8 cellular contexts compared by ENCODE assay signal in the genomic region with DNA sequence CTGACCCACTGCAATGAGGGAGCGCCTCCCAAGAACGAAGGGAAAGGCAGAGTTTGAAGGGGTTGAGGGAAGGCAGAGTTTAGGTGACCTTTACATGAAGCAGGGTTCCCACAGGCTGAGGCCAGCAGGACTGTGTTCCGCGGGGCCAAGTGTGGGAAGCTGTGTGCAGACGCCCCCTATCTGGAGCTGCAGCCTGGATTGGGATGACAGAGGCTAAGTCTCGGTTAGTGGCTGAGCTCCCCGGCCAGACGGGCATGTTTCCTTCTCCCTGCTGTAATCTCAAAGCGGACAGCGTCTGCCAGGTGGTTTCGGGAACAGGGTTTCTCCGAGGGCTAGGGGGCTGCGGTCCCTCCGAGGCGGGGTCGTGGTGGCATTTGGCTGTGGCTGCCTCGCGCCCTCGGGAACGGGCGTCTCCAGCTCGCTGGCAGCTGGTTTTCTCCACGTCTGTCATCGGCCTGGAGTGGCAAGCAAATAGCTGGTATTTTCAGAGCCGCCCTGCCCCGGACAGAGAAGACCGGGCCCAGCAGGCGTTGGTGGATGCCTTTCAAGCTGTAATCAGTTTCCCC. TPM values are rescaled to one million over a fixed set of nuclear protein-coding genes. Genes with fewer than 3 reads are reported as not detected.
DNase-seq lines count a peak whose midpoint lies in the region; ATAC-seq, FAIRE-seq and TF ChIP-seq lines count a peak whose summit lies in the region.

No MANE protein-coding gene starts in this region.

- no peak overlapping the region for H4K91ac ChIP-seq in neuronal stem cell (ENCODE audit: low read depth, low read length, poor library complexity)

- CTCF ChIA-PET in A549 (lab: Yijun Ruan, JAX): interaction anchor here (0.6 to 11.8 kb wide), 46 partner anchors 10 to 297 kb away, joined by 3 to 300 read pairs (median 5); a partner anchor contains a TSS

- H3K4me3 ChIP-seq in A549 (peak overlapping the region; percentile 82), GM08714 (ENCODE audit: low read length) (peak overlapping the region; percentile 72; the same call in 1 of the 2 replicates), neuronal stem cell (ENCODE audit: low read length in 2 of 2) (peak overlapping the region; percentile 90 to 91)

- no peak overlapping the region for H2BK120ac ChIP-seq in neuronal stem cell (ENCODE audit: low read depth, low read length)

- peak; percentile 94 for FAIRE-seq in A549 (lab: Jason Lieb, UNC)

- intact Hi-C loops in Right ventricle myocardium inferior (cut with DNase I): loop anchor here (2.0 to 5.0 kb wide), 2 partner anchors 20 to 250 kb away; no protein-coding TSS in a partner anchor

- H3K4me1 ChIP-seq in A549 (peaks cover 47% of the 10 kb centered on the region), neuronal stem cell (ENCODE audit: control insufficient read depth in 2 of 2, insufficient read depth in 1 of 2, low read depth in 1 of 2, low read length in 2 of 2) (peaks cover 16 to 28% of the 10 kb centered on the region in 2 donors)

- H3K9me3 ChIP-seq in A549 (peaks cover 16% of the 10 kb centered on the region; the same call in 2 of the 3 replicates), neuronal stem cell (replicated peaks in 1 of 2; ENCODE audit: control insufficient read depth in 2 of 2, insufficient read depth in 1 of 2, low read depth in 1 of 2, low read length in 2 of 2) (no peaks in the 10 kb centered on the region)

- POLR2A ChIA-PET in A549 (lab: Yijun Ruan, JAX): interaction anchor here (0.8 to 3.9 kb wide), 15 partner anchors 10 to 280 kb away, joined by 3 to 67 read pairs (median 5); a partner anchor contains a TSS

- peak; percentile 84 to 87 for DNase-seq in A549 (ENCODE audit: low read depth in 1 of 2, low spot score in 1 of 2)
- peak; percentile 65 to 81 for DNase-seq in NCI-H524 (lab: John Stamatoyannopoulos, UW)
- no peak for DNase-seq in activated naive CD8-positive, alpha-beta T cell treated with anti-CD3 and anti-CD28 coated beads for 36 hours
- peak; percentile 86 for DNase-seq in Right ventricle myocardium inferior (ENCODE audit: missing footprints)
- peak; percentile 58 for DNase-seq in neuronal stem cell (ENCODE audit: low spot score)
- DNase-seq in NCI-H2107 treated with DMSO at 0.1 percent for 48 hours (lab: John Stamatoyannopoulos, UW; ENCODE audit: unreplicated experiment): no peak

- H3K36me3 ChIP-seq in neuronal stem cell (replicated peaks in 1 of 2; ENCODE audit: control insufficient read depth in 2 of 2, insufficient read depth in 2 of 2, low read length in 2 of 2): peaks cover under 1 to 14% of the 10 kb centered on the region in 2 donors

- peaks cover 8% of the 10 kb centered on the region for H3K36me3 Mint-ChIP-seq in activated naive CD8-positive, alpha-beta T cell treated with anti-CD3 and anti-CD28 coated beads for 36 hours

- peak overlapping the region; percentile 89 for H3K9ac ChIP-seq in neuronal stem cell (ENCODE audit: low read depth, low read length, poor library complexity)

- no peaks in the 10 kb centered on the region for H3K9me3 Mint-ChIP-seq in activated naive CD8-positive, alpha-beta T cell treated with anti-CD3 and anti-CD28 coated beads for 36 hours

- peak overlapping the region; percentile 90 for H3K4me3 Mint-ChIP-seq in activated naive CD8-positive, alpha-beta T cell treated with anti-CD3 and anti-CD28 coated beads for 36 hours

- peak overlapping the region; percentile 92 to 96 for H3K27ac ChIP-seq in A549
- H3K27ac ChIP-seq in neuronal stem cell (replicated peaks; ENCODE audit: low read length): no peak overlapping the region

- H3K4me2 ChIP-seq in A549 (peak overlapping the region; percentile 87), neuronal stem cell (ENCODE audit: insufficient read depth, low read length, poor library complexity, severe bottlenecking) (peak overlapping the region; percentile 93)

- H3K27ac Mint-ChIP-seq in activated naive CD8-positive, alpha-beta T cell treated with anti-CD3 and anti-CD28 coated beads for 36 hours: peak overlapping the region; percentile 34

- no peak for TF ChIP-seq EP300 in A549 (IDR thresholded peaks at IDR 0.05)

- no peak overlapping the region for H2BK15ac ChIP-seq in neuronal stem cell (ENCODE audit: low read length)

- H3K79me1 ChIP-seq in neuronal stem cell (ENCODE audit: low read depth, low read length): no peaks in the 10 kb centered on the region

- peak; percentile 73 for TF ChIP-seq CTCF in A549 (IDR thresholded peaks at IDR 0.05)

- H2AFZ ChIP-seq in neuronal stem cell (ENCODE audit: low read length): peak overlapping the region; percentile 97

- peak overlapping the region; percentile 86 for H3K14ac ChIP-seq in neuronal stem cell (ENCODE audit: low read length)

- peak overlapping the region; percentile 56 for H3K23ac ChIP-seq in neuronal stem cell (ENCODE audit: low read depth, low read length, poor library complexity)

- WGBS in A549 (ENCODE audit: missing lambda C conversion rate): 2% methylated on average over 28 of the region's 28 CpGs
- WGBS in neuronal stem cell (ENCODE audit: extremely low coverage in 2 of 2, insufficient read length in 2 of 2, insufficient replicate concordance in 1 of 2), 2 donors: no CpG with 5 or more reads among the region's 28 CpGs

- peaks cover 0 to 15% (median 5%) of the 10 kb centered on the region in 3 experiments for H3K27me3 ChIP-seq in neuronal stem cell (ENCODE audit: control insufficient read depth in 3 of 3, insufficient read depth in 3 of 3, low read depth in 1 of 3, low read length in 3 of 3)

- ATAC-seq in A549: peak; percentile 80 to 91
- ATAC-seq in HG02943 (IDR thresholded peaks at IDR 0.05; ENCODE audit: low read depth, unreplicated experiment): peak; percentile 25
- ATAC-seq in Right ventricle myocardium inferior: peak; percentile 79

- no peak overlapping the region for H4K8ac ChIP-seq in neuronal stem cell (ENCODE audit: low read depth, low read length)

- H3K27me3 Mint-ChIP-seq in activated naive CD8-positive, alpha-beta T cell treated with anti-CD3 and anti-CD28 coated beads for 36 hours: peaks cover 11% of the 10 kb centered on the region

- H2BK12ac ChIP-seq in neuronal stem cell (ENCODE audit: low read length): no peak overlapping the region

- H3K4me1 Mint-ChIP-seq in activated naive CD8-positive, alpha-beta T cell treated with anti-CD3 and anti-CD28 coated beads for 36 hours: peaks cover 45% of the 10 kb centered on the region

- no peak overlapping the region for H3K4ac ChIP-seq in neuronal stem cell (ENCODE audit: low read length)

- no peak overlapping the region for H2BK5ac ChIP-seq in neuronal stem cell (ENCODE audit: low read length)

- H3K18ac ChIP-seq in neuronal stem cell (ENCODE audit: low read length): peak overlapping the region; percentile 95

- no peak overlapping the region for H2AK5ac ChIP-seq in neuronal stem cell (ENCODE audit: low read depth, low read length)

- TF ChIP-seq POLR2A in A549 (IDR thresholded peaks at IDR 0.05; ENCODE audit: low read length): peak; percentile 37; the same call in 1 of the 2 replicates

- TF ChIP-seq RAD21 in A549 (conservative IDR thresholded peaks at IDR 0.05 in 1 of 2, IDR thresholded peaks at IDR 0.05 in 1 of 2): peak; percentile 81 to 83

TF ChIP-seq in A549, 52 proteins besides CTCF, POLR2A, EP300 and RAD21 (continues in another document):
- TF ChIP-seq, protein P1, sequence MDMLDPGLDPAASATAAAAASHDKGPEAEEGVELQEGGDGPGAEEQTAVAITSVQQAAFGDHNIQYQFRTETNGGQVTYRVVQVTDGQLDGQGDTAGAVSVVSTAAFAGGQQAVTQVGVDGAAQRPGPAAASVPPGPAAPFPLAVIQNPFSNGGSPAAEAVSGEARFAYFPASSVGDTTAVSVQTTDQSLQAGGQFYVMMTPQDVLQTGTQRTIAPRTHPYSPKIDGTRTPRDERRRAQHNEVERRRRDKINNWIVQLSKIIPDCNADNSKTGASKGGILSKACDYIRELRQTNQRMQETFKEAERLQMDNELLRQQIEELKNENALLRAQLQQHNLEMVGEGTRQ (IDR thresholded peaks at IDR 0.05): no peak
- TF ChIP-seq EHF (CRISPR knock-in tag; IDR thresholded peaks at IDR 0.05) (no peak), GATA3 (IDR thresholded peaks at IDR 0.05; ENCODE audit: borderline replicate concordance) (no peak), RNF2 (IDR thresholded peaks at IDR 0.05; ENCODE audit: borderline replicate concordance, low read depth) (no peak), CHD2 (IDR thresholded peaks at IDR 0.05; ENCODE audit: low read length, partially characterized antibody) (no peak)

RNA-seq across cellular contexts. Expression of a gene that starts 0.7 kb away (rescaled TPM):
- 100 and 113 TPM in 2 replicates for polyA plus RNA-seq in A549 (2011; rRNA removed)
- 80.7 and 98.5 TPM in 2 replicates for polyA plus RNA-seq in A549 (2012; cell fraction: cytosol; rRNA removed)
- polyA plus RNA-seq in A549 (2012; cell fraction: nucleus; rRNA removed): 252 and 288 TPM in 2 replicates
- 85.5 to 93.7 TPM (median 93.2 TPM) in 3 replicates for polyA plus RNA-seq in A549 (2017; fragmentation: RNase III; extraction: RNeasy Plus Mini Kit Qiagen cat#74134 plus additional on column Dnase treatment)
- 178 and 188 TPM in 2 replicates for polyA minus RNA-seq in A549 (2011; rRNA and poly(A)+ RNA removed)
- total RNA-seq in activated naive CD8-positive, alpha-beta T cell treated with anti-CD3 and anti-CD28 coated beads for 36 hours: 10 to 100 TPM; 30.3 to 31.0 TPM
- 174 TPM for total RNA-seq in Right ventricle myocardium inferior
- polyA plus RNA-seq in neuronal stem cell (2013, experiment 1 of 2): 31.3 TPM
- 32.4 TPM for polyA plus RNA-seq in neuronal stem cell (2013, experiment 2 of 2)

RNA-seq across cellular contexts. Expression of a gene that starts 51.7 kb away (rescaled TPM):
- polyA plus RNA-seq in A549 (2011; rRNA removed) (85.7 and 95.4 TPM in 2 replicates), A549 (2017; fragmentation: RNase III; extraction: RNeasy Plus Mini Kit Qiagen cat#74134 plus additional on column Dnase treatment) (86.9 to 90.0 TPM (median 87.0 TPM) in 3 replicates)
- 121 and 136 TPM in 2 replicates for polyA plus RNA-seq in A549 (2012; cell fraction: cytosol; rRNA removed)
- polyA plus RNA-seq in A549 (2012; cell fraction: nucleus; rRNA removed): 433 and 486 TPM in 2 replicates
- 77.7 and 83.6 TPM in 2 replicates for polyA minus RNA-seq in A549 (2011; rRNA and poly(A)+ RNA removed)
- 10 to 100 TPM; 35.2 to 40.2 TPM for total RNA-seq in activated naive CD8-positive, alpha-beta T cell treated with anti-CD3 and anti-CD28 coated beads for 36 hours
- 132 TPM for total RNA-seq in Right ventricle myocardium inferior
- polyA plus RNA-seq in neuronal stem cell (2013, experiment 1 of 2): 50.6 TPM
- polyA plus RNA-seq in neuronal stem cell (2013, experiment 2 of 2): 48.4 TPM

Comparison
In these comparisons a context has a peak if more than half of its experiments do, and no peak if none do; other contexts are left out.
1. ATAC-seq: peak in every context shown above with its lines; median percentile 86 in A549; 79 in Right ventricle myocardium inferior; 25 in HG02943.
2. DNase-seq: peak in A549 (2 of 2), NCI-H524 (2 of 2), Right ventricle myocardium inferior (single experiment) and neuronal stem cell (single experiment); none in activated naive CD8-positive, alpha-beta T cell treated with anti-CD3 and anti-CD28 coated beads for 36 hours (single experiment) and NCI-H2107 treated with DMSO at 0.1 percent for 48 hours (single experiment).
3. Peak in every context shown above with its lines, with median percentiles within 50 percentile points of each other: H3K4me3 ChIP-seq.